Comparison of ENCODE assay signal across 12 cellular contexts in genomic region chrX:40531056-40531826, GRCh38. TPM values are rescaled to one million over a fixed set of nuclear protein-coding genes. Genes with fewer than 3 reads are reported as not detected.
DNase-seq lines count a peak whose midpoint lies in the region; ATAC-seq and TF ChIP-seq lines count a peak whose summit lies in the region.
"Had no signal": no experiment of that assay in that cellular context is flagged by ENCODE, and none has a peak within 500 bp of the region (broad histone marks: within the 10 kb centered on the region; RNA-seq: fewer than 3 reads in every experiment).

No MANE protein-coding gene starts in this region.

- H3K4me1 ChIP-seq in SJCRH30 (peaks cover 13% of the 10 kb centered on the region; the same call in 1 of the 2 replicates), uterus (no peaks in the 10 kb centered on the region)

- no peaks in the 10 kb centered on the region for H3K9me3 ChIP-seq in SJCRH30 (replicated peaks)
- H3K9me3 ChIP-seq in uterus: no peaks in the 10 kb centered on the region

- peak; percentile 46 for ATAC-seq in Right ventricle myocardium superior (ENCODE audit: poor library complexity)
- ATAC-seq in left colon: peak; percentile 59
- no peak for ATAC-seq in GM21737 (IDR thresholded peaks at IDR 0.05; ENCODE audit: unreplicated experiment)
- no peak for ATAC-seq in HG03565 (IDR thresholded peaks at IDR 0.05; ENCODE audit: unreplicated experiment)
- ATAC-seq: left lobe of liver had no signal

- TF ChIP-seq CTCF in uterus (IDR thresholded peaks at IDR 0.05): no peak

- DNase-seq in Right ventricle myocardium superior (no peak), cardiac septum (ENCODE audit: low spot score) (no peak), SJCRH30 (peak; percentile 84 to 89), left colon (no peak), uterus (peak in 1 of 2 donors; percentile 51), DMS114 treated with DMSO at 0.1 percent for 48 hours (lab: John Stamatoyannopoulos, UW; ENCODE audit: unreplicated experiment) (no peak)
- DNase-seq: activated CD4-positive, alpha-beta T cell treated with anti-CD3 and anti-CD28 coated beads, Interleukin-2, amount 10 ng/mL, durations not matched to agents 7 days and 5 days; NCI-H2081 treated with DMSO at 0.1 percent for 48 hours had no signal

- no peak for TF ChIP-seq POLR2A in uterus (IDR thresholded peaks at IDR 0.05)

- no peaks in the 10 kb centered on the region for H3K36me3 ChIP-seq in SJCRH30
- H3K36me3 ChIP-seq in uterus: no peaks in the 10 kb centered on the region

- H3K4me3 ChIP-seq in SJCRH30 (peak overlapping the region; percentile 23), uterus (no peak overlapping the region)
- H3K4me3 ChIP-seq: SK-N-MC had no signal

- H3K27me3 ChIP-seq in SJCRH30 (no peaks in the 10 kb centered on the region), uterus (no peaks in the 10 kb centered on the region)

- intact Hi-C loops in Right ventricle myocardium superior (cut with DNase I) (no loop called here), cardiac septum (cut with DNase I) (no loop called here), left colon (cut with DNase I, micrococcal nuclease) (no loop called here), uterus (cut with DNase I; ENCODE audit: low total_unique reads) (no loop called here)

- peak overlapping the region; percentile 95 for H3K27ac ChIP-seq in SJCRH30
- peak overlapping the region; percentile 63 to 65 for H3K27ac ChIP-seq in uterus
- H3K27ac ChIP-seq: SK-N-MC had no signal

RNA-seq across cellular contexts. Expression of gene ATP6AP2, which starts 49.5 kb away (rescaled TPM):
- total RNA-seq in Right ventricle myocardium superior (41.0 TPM), cardiac septum (43.7 TPM), left colon (10 to 100 TPM; 74.0 to 88.1 TPM), uterus (100 to 1,000 TPM in 1 of 4 donors, 10 to 100 TPM in 3; 66.8 to 130 (median 94.5) TPM)
- 44.7 and 47.3 TPM in 2 replicates for total RNA-seq in SJCRH30 (2014; rRNA removed; shearing (Covaris generic))

Comparison
In these comparisons a context has a peak if more than half of its experiments do, and no peak if none do; other contexts are left out.
1. ATAC-seq: peak in Right ventricle myocardium superior (single experiment) and left colon (single experiment); none in GM21737 (single experiment) and HG03565 (single experiment).
2. DNase-seq: peak in SJCRH30 (2 of 2); none in Right ventricle myocardium superior (single experiment), cardiac septum (single experiment), left colon (0 of 2) and DMS114 treated with DMSO at 0.1 percent for 48 hours (single experiment).